Comparison of ENCODE assay signal across 8 cellular contexts in genomic region chr9:126516936-126517750, GRCh38.
A peak's percentile ranks its signal among the peaks of the same experiment; 100 is the strongest.
DNase-seq lines count a peak whose midpoint lies in the region; ATAC-seq lines count a peak whose summit lies in the region.

No MANE protein-coding gene starts in this region.

- peak overlapping the region; percentile 54 for H3K4me3 ChIP-seq in CD8-positive, alpha-beta memory T cell (ENCODE audit: low read length)

- peak overlapping the region; percentile 81 to 95 (median 90) for H3K27ac Mint-ChIP-seq in CD8-positive, alpha-beta memory T cell

- H3K36me3 Mint-ChIP-seq in CD8-positive, alpha-beta memory T cell: peaks cover 0 to 2% (median 0%) of the 10 kb centered on the region in 3 donors

- H3K4me1 Mint-ChIP-seq in CD8-positive, alpha-beta memory T cell: peaks cover 39 to 48% (median 40%) of the 10 kb centered on the region in 3 donors

- ATAC-seq in HG02870 (IDR thresholded peaks at IDR 0.05; ENCODE audit: unreplicated experiment) (peak; percentile 61), left lobe of liver (peak; percentile 30), GM19035 (IDR thresholded peaks at IDR 0.05; ENCODE audit: unreplicated experiment) (no peak), HG03565 (IDR thresholded peaks at IDR 0.05; ENCODE audit: unreplicated experiment) (no peak)

- peaks cover 12% of the 10 kb centered on the region for H3K27me3 ChIP-seq in CD8-positive, alpha-beta memory T cell (ENCODE audit: insufficient read depth, low read length, poor library complexity, severe bottlenecking)

- no peaks in the 10 kb centered on the region for H3K9me3 Mint-ChIP-seq in CD8-positive, alpha-beta memory T cell

- H3K27ac ChIP-seq in CD8-positive, alpha-beta memory T cell (ENCODE audit: low read depth, low read length): peak overlapping the region; percentile 35

- no peaks in the 10 kb centered on the region for H3K9me3 ChIP-seq in CD8-positive, alpha-beta memory T cell (ENCODE audit: low read length)

- peaks cover 36% of the 10 kb centered on the region for H3K4me1 ChIP-seq in CD8-positive, alpha-beta memory T cell (ENCODE audit: insufficient read depth, low read length)

- no peaks in the 10 kb centered on the region for H3K36me3 ChIP-seq in CD8-positive, alpha-beta memory T cell (ENCODE audit: insufficient read depth, low read length)

- H3K4me3 Mint-ChIP-seq in CD8-positive, alpha-beta memory T cell: peak overlapping the region; percentile 86 to 99 (median 91)

- POLR2A ChIA-PET in CD8-positive, alpha-beta memory T cell (lab: Charles Lee): no interaction called here

- CTCF ChIA-PET in CD8-positive, alpha-beta memory T cell (lab: Charles Lee): interaction anchor here (1.1 to 5.3 kb wide), 8 partner anchors 10 to 121 kb away, joined by 3 to 25 read pairs (median 4); no protein-coding TSS in a partner anchor

- peaks cover 2 to 37% of the 10 kb centered on the region in 2 donors for H3K27me3 Mint-ChIP-seq in CD8-positive, alpha-beta memory T cell

- in situ Hi-C loops in T47D (cut with HindIII; ENCODE audit: low pct_unique_long_range_greater_than_20kb, low sequenced_read_pairs): no loop called here

- peak in 3 of 5 donors; percentile 10 to 49 (median 33) for DNase-seq in CD8-positive, alpha-beta memory T cell
- DNase-seq in SIG-M5 treated with dmso at 0.1 percent for 504 hours (lab: John Stamatoyannopoulos, UW; ENCODE audit: unreplicated experiment) (peak; percentile 94), T47D (ENCODE audit: low read depth in 1 of 2, low spot score in 1 of 2) (peak; percentile 32 to 51), left lobe of liver (ENCODE audit: low spot score) (no peak)
- DNase-seq in stimulated activated CD4-positive, alpha-beta T cell treated with anti-CD3 and anti-CD28 coated beads, TNF-alpha, amount 100 ng/mL, for 48 hours (ENCODE audit: low read depth in 3 of 3): peak in 2 of 3 donors; percentile 35 to 48

Comparison
In these comparisons a context has a peak if more than half of its experiments do, and no peak if none do; other contexts are left out.
1. ATAC-seq: peak in HG02870 (single experiment) and left lobe of liver (single experiment); none in GM19035 (single experiment) and HG03565 (single experiment).